ENCODE assay signal across 11 cellular contexts in genomic region chr20:4076671-4077070, GRCh38.
A peak's percentile ranks its signal among the peaks of the same experiment; 100 is the strongest.
DNase-seq lines count a peak whose midpoint lies in the region; ATAC-seq, FAIRE-seq and TF ChIP-seq lines count a peak whose summit lies in the region.
"Had no signal": no experiment of that assay in that cellular context is flagged by ENCODE, and none has a peak within 500 bp of the region (broad histone marks: within the 10 kb centered on the region; RNA-seq: fewer than 3 reads in every experiment).

No MANE protein-coding gene starts in this region.

- H4K91ac ChIP-seq in IMR-90 (ENCODE audit: insufficient read depth, low read depth, low read length) = peak overlapping the region; percentile 19; the same call in 1 of the 2 replicates

- H2BK120ac ChIP-seq in IMR-90 (ENCODE audit: low read depth, low read length) = peak overlapping the region; percentile 68; the same call in 1 of the 2 replicates

- peak overlapping the region; percentile 43; the same call in 1 of the 2 replicates for H3K4ac ChIP-seq in IMR-90 (ENCODE audit: low read depth, low read length)

- in situ Hi-C loops in IMR-90 (cut with MboI; ENCODE audit: low sequenced_read_pairs) (no loop called here), K562 (cut with MboI) (no loop called here)

- H2BK20ac ChIP-seq in IMR-90 (ENCODE audit: low read depth, low read length) = peak overlapping the region; percentile 72; the same call in 1 of the 2 replicates

- peak overlapping the region in 1 of 2 experiments; percentile 1; a peak in 1 of 4 replicates for H4K8ac ChIP-seq in IMR-90 (ENCODE audit: low read depth in 2 of 2, low read length in 2 of 2)

- CTCF ChIA-PET in IMR-90 (lab: Yijun Ruan, JAX) = no interaction called here
- CTCF ChIA-PET in K562 (lab: Yijun Ruan, JAX; ENCODE audit: low intra/inter-chr PET ratio) = no interaction called here

- peak overlapping the region; percentile 77; the same call in 1 of the 3 replicates for H2BK15ac ChIP-seq in IMR-90 (ENCODE audit: low read depth, low read length)

- H3K79me2 ChIP-seq in K562 (ENCODE audit: control insufficient read depth, insufficient read depth, low read length) = no peaks in the 10 kb centered on the region; the same call in 2 of the 3 replicates

- H3K9ac ChIP-seq in IMR-90 (ENCODE audit: low read depth, low read length) (no peak overlapping the region), K562 (ENCODE audit: insufficient read depth in 1 of 2, low read depth in 2 of 2, low read length in 2 of 2) (no peak overlapping the region)

- H2AK9ac ChIP-seq in IMR-90 (replicated peaks; ENCODE audit: low read depth, low read length, poor library complexity) = no peak overlapping the region

- H3K9me3 ChIP-seq in IMR-90 (ENCODE audit: control insufficient read depth, insufficient read depth, low read length) (no peaks in the 10 kb centered on the region), K562 (replicated peaks; ENCODE audit: control insufficient read depth, insufficient read depth, low read depth, low read length) (no peaks in the 10 kb centered on the region; the same call in 1 of the 2 replicates), left lung (no peaks in the 10 kb centered on the region)

- DNase-seq in AG09309 (ENCODE audit: low read depth) (peak; percentile 72), IMR-90 (peak; percentile 95), K562 (ENCODE audit: extremely low read depth in 1 of 4, low spot score in 3 of 4) (no peak), left lung (no peak), NCI-H187 (lab: John Stamatoyannopoulos, UW) (no peak), H7 (no peak), left ventricle myocardium superior (no peak)
- DNase-seq: CD8-positive, alpha-beta memory T cell; stimulated activated naive CD4-positive, alpha-beta T cell treated with Interleukin-2 at 50 U/mL for 16 hours had no signal

- no peaks in the 10 kb centered on the region for H3K36me3 ChIP-seq in IMR-90 (ENCODE audit: control insufficient read depth, insufficient read depth, low read length)
- no peaks in the 10 kb centered on the region for H3K36me3 ChIP-seq in K562 (ENCODE audit: control insufficient read depth, insufficient read depth, low read length)
- H3K36me3 ChIP-seq in left lung = no peaks in the 10 kb centered on the region
- no peaks in the 10 kb centered on the region for H3K36me3 ChIP-seq in H7 (replicated peaks; ENCODE audit: control insufficient read depth, insufficient read depth, low read length)

- no peak for FAIRE-seq in K562 (lab: Jason Lieb, UNC)
- FAIRE-seq: GM12891 had no signal

- H3K4me2 ChIP-seq in IMR-90 (ENCODE audit: low read depth, low read length) (peak overlapping the region; percentile 41), K562 (ENCODE audit: insufficient read depth, low read length) (no peak overlapping the region)

- intact Hi-C loops in IMR-90 (cut with micrococcal nuclease) = no loop called here
- intact Hi-C loops in K562 (cut with micrococcal nuclease) = no loop called here
- intact Hi-C loops in left lung (cut with DNase I) = no loop called here
- intact Hi-C loops in left ventricle myocardium superior (cut with micrococcal nuclease) = no loop called here

- H3K18ac ChIP-seq in IMR-90 (ENCODE audit: low read depth, low read length) = peak overlapping the region; percentile 35; the same call in 1 of the 2 replicates

- POLR2A ChIA-PET in IMR-90 (lab: Charles Lee; ENCODE audit: unreplicated experiment) (no interaction called here), K562 (lab: Yijun Ruan, JAX) (no interaction called here)

- no peak overlapping the region for H3K14ac ChIP-seq in IMR-90 (replicated peaks; ENCODE audit: low read depth, low read length)

- no CpG with 5 or more reads among the region's 3 CpGs for WGBS in IMR-90 (ENCODE audit: extremely low coverage in 2 of 2, insufficient read length in 1 of 2), 2 experiments
- 22% methylated on average over 3 of the region's 3 CpGs for WGBS in K562 (ENCODE audit: insufficient coverage, low coverage, missing lambda C conversion rate)

- peak overlapping the region; percentile 62 for H2BK5ac ChIP-seq in IMR-90 (ENCODE audit: low read depth, low read length, poor library complexity, severe bottlenecking)

- peaks cover 6% of the 10 kb centered on the region for H3K4me1 ChIP-seq in IMR-90 (ENCODE audit: control insufficient read depth, insufficient read depth, low read length)
- peaks cover 14 to 55% of the 10 kb centered on the region in 2 experiments for H3K4me1 ChIP-seq in K562 (replicated peaks in 1 of 2; ENCODE audit: control insufficient read depth in 2 of 2, insufficient read depth in 2 of 2, low read length in 2 of 2)
- H3K4me1 ChIP-seq in left lung = peaks cover 0 to 30% of the 10 kb centered on the region in 2 donors

- peak; percentile 60 for ATAC-seq in IMR-90 (ENCODE audit: low read depth)
- ATAC-seq in K562 = no peak
- ATAC-seq in left lung = peak; percentile 35
- no peak for ATAC-seq in left ventricle myocardium superior
- ATAC-seq in HG03159 (IDR thresholded peaks at IDR 0.05; ENCODE audit: unreplicated experiment) = no peak

- no peaks in the 10 kb centered on the region for H3K27me3 ChIP-seq in IMR-90 (ENCODE audit: control insufficient read depth, insufficient read depth, low read length)
- no peaks in the 10 kb centered on the region for H3K27me3 ChIP-seq in K562 (ENCODE audit: control insufficient read depth in 2 of 2, insufficient read depth in 2 of 2, low read length in 2 of 2)
- H3K27me3 ChIP-seq in left lung = no peaks in the 10 kb centered on the region
- H3K27me3 ChIP-seq in H7 (ENCODE audit: control insufficient read depth, insufficient read depth, low read length) = no peaks in the 10 kb centered on the region

- H3K56ac ChIP-seq in IMR-90 (ENCODE audit: extremely low read depth, insufficient read depth, low read length) = no peak overlapping the region

- H4K20me1 ChIP-seq in IMR-90 (ENCODE audit: insufficient read depth, low read length) = no peaks in the 10 kb centered on the region; the same call in 1 of the 2 replicates
- no peaks in the 10 kb centered on the region for H4K20me1 ChIP-seq in K562 (replicated peaks; ENCODE audit: control insufficient read depth, insufficient read depth, low read length)

- H4K5ac ChIP-seq in IMR-90 (ENCODE audit: low read depth, low read length) = peak overlapping the region; percentile 10; the same call in 1 of the 2 replicates

- H3K9me1 ChIP-seq in IMR-90 (ENCODE audit: insufficient read depth, low read length) (peaks cover 6% of the 10 kb centered on the region; the same call in 1 of the 2 replicates), K562 (ENCODE audit: control insufficient read depth, insufficient read depth, low read length) (no peaks in the 10 kb centered on the region)

- H2AFZ ChIP-seq in IMR-90 (replicated peaks; ENCODE audit: low read length, poor library complexity) (peak overlapping the region; percentile 18), K562 (ENCODE audit: low read depth, low read length) (peak overlapping the region; percentile 68)

- H3K4me3 ChIP-seq in AG09309 (ENCODE audit: control insufficient read depth, low read depth, low read length) = no peak overlapping the region
- H3K4me3 ChIP-seq in IMR-90 (ENCODE audit: insufficient read depth, low read depth, low read length) = no peak overlapping the region
- H3K4me3 ChIP-seq in K562 = no peak overlapping the region
- no peak overlapping the region for H3K4me3 ChIP-seq in left lung
- no peak overlapping the region for H3K4me3 ChIP-seq in H7 (ENCODE audit: insufficient read depth, low read depth, low read length)

- H3K79me1 ChIP-seq in IMR-90 (ENCODE audit: low read depth in 1 of 2, low read length in 2 of 2) = 0 out of 4 replicates have a peak, but pooled peaks cover 0 to 3% of the 10 kb centered on the region in 2 experiments

- TF ChIP-seq RAD21 in IMR-90 (IDR thresholded peaks at IDR 0.05; ENCODE audit: low read length) = no peak
- TF ChIP-seq RAD21 in K562 (CRISPR knock-in tag; conservative IDR thresholded peaks at IDR 0.05 in 1 of 2, IDR thresholded peaks at IDR 0.05 in 1 of 2) = no peak

- TF ChIP-seq EP300 in K562 (IDR thresholded peaks at IDR 0.05; ENCODE audit: low read length) = no peak

- H3K27ac ChIP-seq in IMR-90 (ENCODE audit: insufficient read depth, low read length) (peak overlapping the region; percentile 19; the same call in 1 of the 2 replicates), K562 (ENCODE audit: extremely low read depth, low read depth, low read length) (peak overlapping the region; percentile 28; the same call in 1 of the 3 replicates), left lung (no peak overlapping the region)

- dilution Hi-C loops in IMR-90 (cut with HindIII; ENCODE audit: low sequenced_read_pairs, unreplicated experiment) = no loop called here

- H2AK5ac ChIP-seq in IMR-90 (ENCODE audit: low read depth, low read length) = peak overlapping the region; percentile 41; the same call in 1 of the 2 replicates

- TF ChIP-seq POLR2A in IMR-90 (IDR thresholded peaks at IDR 0.05; ENCODE audit: low read depth, low read length) (no peak), K562 (conservative IDR thresholded peaks at IDR 0.05) (no peak)

- TF ChIP-seq CTCF in AG09309 (IDR thresholded peaks at IDR 0.05; ENCODE audit: control insufficient read depth, insufficient read depth, low read depth, low read length, missing control alignments) = no peak
- no peak for TF ChIP-seq CTCF in IMR-90 (conservative IDR thresholded peaks at IDR 0.05; ENCODE audit: low read depth, low read length)
- no peak for TF ChIP-seq CTCF in K562 (IDR thresholded peaks at IDR 0.05 in 2 of 3, conservative IDR thresholded peaks at IDR 0.05 in 1 of 3; ENCODE audit: insufficient read depth in 2 of 3, low read depth in 1 of 3, low read length in 3 of 3)
- TF ChIP-seq CTCF in left lung (IDR thresholded peaks at IDR 0.05) = no peak

- BruUV-seq in IMR-90 (replicated peaks; lab: Mats Ljungman, UMichigan) = no TSS peak
- no TSS peak for BruUV-seq in K562 (replicated peaks; lab: Mats Ljungman, UMichigan)

- no peak overlapping the region; the same call in 1 of the 2 replicates for H3K23ac ChIP-seq in IMR-90 (ENCODE audit: low read depth, low read length)

TF ChIP-seq in IMR-90, 13 proteins besides CTCF, POLR2A, EP300 and RAD21 (continues in another document):
- no peak for TF ChIP-seq MAZ (IDR thresholded peaks at IDR 0.05; ENCODE audit: borderline replicate concordance, low read depth, low read length)
- TF ChIP-seq MAFK (IDR thresholded peaks at IDR 0.05; ENCODE audit: low read depth, low read length) = no peak
- TF ChIP-seq CEBPB (IDR thresholded peaks at IDR 0.05; ENCODE audit: low read depth, low read length) = peak; percentile 87

TF ChIP-seq in K562, 482 proteins besides CTCF, POLR2A, EP300 and RAD21 (continues in another document):
- TF ChIP-seq TOE1 (IDR thresholded peaks at IDR 0.05; ENCODE audit: borderline replicate concordance) (no peak), TOE1 (CRISPR knock-in tag; IDR thresholded peaks at IDR 0.05; ENCODE audit: borderline replicate concordance, low read depth) (no peak), MEIS2 (IDR thresholded peaks at IDR 0.05; ENCODE audit: partially characterized antibody) (peak; percentile 78)

Comparison
In these comparisons a context has a peak if more than half of its experiments do, and no peak if none do; other contexts are left out.
1. DNase-seq: peak in AG09309 (single experiment) and IMR-90 (single experiment); none in K562 (0 of 4), left lung (0 of 2), NCI-H187 (0 of 2), H7 (single experiment) and left ventricle myocardium superior (single experiment).
2. ATAC-seq: peak in IMR-90 (single experiment) and left lung (single experiment); none in K562 (single experiment), left ventricle myocardium superior (single experiment) and HG03159 (single experiment).
3. H3K27ac ChIP-seq: peak in IMR-90 (single experiment) and K562 (single experiment); none in left lung (0 of 2).